Comparison of ENCODE assay signal across 21 cellular contexts in genomic region chr1:205972081-205972480, GRCh38. TPM values are rescaled to one million over a fixed set of nuclear protein-coding genes. Genes with fewer than 3 reads are reported as not detected.
"Had no signal": no experiment of that assay in that cellular context is flagged by ENCODE, and none has a peak within 500 bp of the region (broad histone marks: within the 10 kb centered on the region; RNA-seq: fewer than 3 reads in every experiment).

No MANE protein-coding gene starts in this region.

- H3K4me3 Mint-ChIP-seq: activated B cell treated with CpG ODN at 0.5 μM for 24 hours; activated CD4-positive, alpha-beta memory T cell treated with anti-CD3 and anti-CD28 coated beads for 36 hours; activated naive CD4-positive, alpha-beta T cell treated with anti-CD3 and anti-CD28 coated beads, Interleukin-2, amount 50 U/mL, for 24 hours; immature natural killer cell; neural crest cell; T-cell had no signal

- H3K9me3 Mint-ChIP-seq: activated B cell treated with CpG ODN at 0.5 μM for 24 hours; activated CD4-positive, alpha-beta memory T cell treated with anti-CD3 and anti-CD28 coated beads for 36 hours; activated naive CD4-positive, alpha-beta T cell treated with anti-CD3 and anti-CD28 coated beads, Interleukin-2, amount 50 U/mL, for 24 hours; immature natural killer cell; T-cell had no signal

- H3K36me3 ChIP-seq: ascending aorta, heart right ventricle, thyroid gland had no signal

- H3K4me1 Mint-ChIP-seq: activated B cell treated with CpG ODN at 0.5 μM for 24 hours; activated naive CD4-positive, alpha-beta T cell treated with anti-CD3 and anti-CD28 coated beads, Interleukin-2, amount 50 U/mL, for 24 hours; immature natural killer cell; T-cell had no signal

- H3K27ac Mint-ChIP-seq: activated B cell treated with CpG ODN at 0.5 μM for 24 hours; activated CD4-positive, alpha-beta memory T cell treated with anti-CD3 and anti-CD28 coated beads for 36 hours; activated naive CD4-positive, alpha-beta T cell treated with anti-CD3 and anti-CD28 coated beads, Interleukin-2, amount 50 U/mL, for 24 hours; immature natural killer cell; T-cell had no signal

- H3K9me3 ChIP-seq: ascending aorta, heart right ventricle, thyroid gland had no signal

- ATAC-seq: heart right ventricle, left ventricle myocardium superior, T-cell had no signal

- H3K27me3 ChIP-seq: ascending aorta, heart right ventricle, thyroid gland had no signal

- H3K36me3 Mint-ChIP-seq: activated CD4-positive, alpha-beta memory T cell treated with anti-CD3 and anti-CD28 coated beads for 36 hours; activated naive CD4-positive, alpha-beta T cell treated with anti-CD3 and anti-CD28 coated beads, Interleukin-2, amount 50 U/mL, for 24 hours; immature natural killer cell; T-cell had no signal

- H3K27me3 Mint-ChIP-seq: activated B cell treated with CpG ODN at 0.5 μM for 24 hours; activated CD4-positive, alpha-beta memory T cell treated with anti-CD3 and anti-CD28 coated beads for 36 hours; activated naive CD4-positive, alpha-beta T cell treated with anti-CD3 and anti-CD28 coated beads, Interleukin-2, amount 50 U/mL, for 24 hours; T-cell had no signal

- H3K27ac ChIP-seq: ascending aorta, skin epidermis had no signal

- DNase-seq: activated B cell treated with CpG ODN at 0.5 μM for 24 hours; activated CD4-positive, alpha-beta memory T cell treated with anti-CD3 and anti-CD28 coated beads for 36 hours; activated CD4-positive, alpha-beta T cell treated with anti-CD3 and anti-CD28 coated beads for 4 hours; activated effector memory CD4-positive, alpha-beta T cell treated with Interleukin-2 at 50 U/mL for 16 hours; activated T-cell treated with anti-CD3 and anti-CD28 coated beads, Interleukin-2, amount 50 U/mL, for 48 hours; cerebellar nuclear complex; effector CD4-positive, alpha-beta T cell; heart right ventricle; immature natural killer cell; kidney glomerular epithelial cell; left ventricle myocardium superior; T-cell had no signal

- H3K4me3 ChIP-seq: ascending aorta, heart right ventricle, skin epidermis, thyroid gland had no signal

RNA-seq across cellular contexts. Expression of gene SLC26A9, which starts 28.8 kb away (rescaled TPM):
- total RNA-seq: activated B cell treated with CpG ODN at 0.5 μM for 24 hours; activated CD4-positive, alpha-beta memory T cell treated with anti-CD3 and anti-CD28 coated beads for 36 hours; ascending aorta; posterior vena cava; subcutaneous adipose tissue; urinary bladder had no signal
- polyA plus RNA-seq: immature natural killer cell, urinary bladder had no signal

RNA-seq across cellular contexts. Expression of gene RAB7B, which starts 31.1 kb away (rescaled TPM):
- total RNA-seq: activated B cell treated with CpG ODN at 0.5 μM for 24 hours; activated CD4-positive, alpha-beta memory T cell treated with anti-CD3 and anti-CD28 coated beads for 36 hours; ascending aorta had no signal

RNA-seq across cellular contexts. Expression of gene CTSE, which starts 51.6 kb away (rescaled TPM):
- total RNA-seq: activated B cell treated with CpG ODN at 0.5 μM for 24 hours; activated CD4-positive, alpha-beta memory T cell treated with anti-CD3 and anti-CD28 coated beads for 36 hours; ascending aorta; heart right ventricle; neural crest cell; omental fat pad; posterior vena cava; subcutaneous adipose tissue had no signal
- polyA plus RNA-seq: immature natural killer cell had no signal
